8 cellular contexts compared by ENCODE assay signal in the genomic region with DNA sequence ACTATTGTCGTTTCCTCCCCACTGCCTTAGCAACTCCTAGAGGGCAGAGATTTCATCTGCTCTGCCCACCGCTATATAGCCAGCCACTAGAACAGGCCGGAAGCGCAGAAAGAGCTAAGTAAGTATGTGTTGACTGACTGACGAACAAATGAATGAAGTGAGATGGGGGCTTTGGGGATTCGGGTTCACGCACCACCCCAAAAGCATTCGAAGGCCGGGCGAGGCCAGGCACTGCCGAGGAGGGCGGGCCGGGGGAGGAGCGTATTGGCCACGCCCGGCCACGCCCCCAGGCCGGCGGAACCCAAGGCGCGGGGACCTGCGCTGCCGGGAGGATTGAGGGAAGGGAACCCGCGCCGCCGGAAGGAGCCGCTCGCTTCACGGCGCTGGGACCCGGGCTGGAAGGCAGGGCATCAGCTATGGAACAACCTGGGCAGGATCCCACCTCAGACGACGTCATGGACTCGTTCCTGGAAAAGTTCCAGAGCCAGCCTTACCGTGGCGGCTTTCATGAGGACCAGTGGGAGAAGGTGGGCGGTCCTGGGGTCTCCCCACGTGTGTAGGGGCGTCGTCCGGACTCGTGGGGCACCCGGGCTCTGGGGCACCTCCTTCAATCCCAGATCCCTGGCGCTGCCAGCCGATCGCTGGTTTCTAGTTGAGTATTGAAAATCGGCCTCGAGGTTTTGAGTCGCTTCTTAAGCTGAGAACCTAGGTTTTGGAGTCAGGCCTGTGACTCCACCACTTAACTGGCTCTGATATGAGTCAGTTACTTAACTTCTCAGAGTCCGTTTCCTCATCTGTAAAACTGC. TPM values are rescaled to one million over a fixed set of nuclear protein-coding genes. Genes with fewer than 3 reads are reported as not detected.
DNase-seq lines count a peak whose midpoint lies in the region; ATAC-seq lines count a peak whose summit lies in the region.

A gene with protein sequence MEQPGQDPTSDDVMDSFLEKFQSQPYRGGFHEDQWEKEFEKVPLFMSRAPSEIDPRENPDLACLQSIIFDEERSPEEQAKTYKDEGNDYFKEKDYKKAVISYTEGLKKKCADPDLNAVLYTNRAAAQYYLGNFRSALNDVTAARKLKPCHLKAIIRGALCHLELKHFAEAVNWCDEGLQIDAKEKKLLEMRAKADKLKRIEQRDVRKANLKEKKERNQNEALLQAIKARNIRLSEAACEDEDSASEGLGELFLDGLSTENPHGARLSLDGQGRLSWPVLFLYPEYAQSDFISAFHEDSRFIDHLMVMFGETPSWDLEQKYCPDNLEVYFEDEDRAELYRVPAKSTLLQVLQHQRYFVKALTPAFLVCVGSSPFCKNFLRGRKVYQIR (plus strand): TSS at position 369 of the 806 bp plus-strand sequence. CDS start 48 bp downstream, at position 417.

- peak within 1 kb of the TSS; percentile 22 for H3K27ac ChIP-seq in cingulate gyrus (ENCODE audit: low read depth, low read length)
- peak within 1 kb of the TSS; percentile 67 for H3K27ac ChIP-seq in layer of hippocampus (ENCODE audit: low read depth, low read length)

- peak; percentile 95 for ATAC-seq in GM19035 (IDR thresholded peaks at IDR 0.05; ENCODE audit: unreplicated experiment)
- ATAC-seq in HG03342 (IDR thresholded peaks at IDR 0.05; ENCODE audit: unreplicated experiment) = peak; percentile 93

- no peaks in the 10 kb centered on the region for H3K27me3 ChIP-seq in layer of hippocampus (ENCODE audit: control insufficient read depth, insufficient read depth, low read length)

- DNase-seq in AG20443 (ENCODE audit: low spot score) (peak; percentile 99), NCI-H460 (ENCODE audit: extremely low read depth, low read depth) (peak; percentile 64)
- peak; percentile 84 to 85 for DNase-seq in activated CD4-positive, alpha-beta T cell treated with anti-CD3 and anti-CD28 coated beads for 4 hours
- DNase-seq in stimulated activated CD4-positive, alpha-beta T cell treated with anti-CD3 and anti-CD28 coated beads, Interleukin-1b, Interleukin-23, amount 100 ng/mL, for 24 hours (ENCODE audit: low read depth in 4 of 4, low spot score in 1 of 4) = peak; percentile 63 to 78 (median 75)

RNA-seq across cellular contexts. Expression of the gene that starts here (rescaled TPM):
- total RNA-seq in NCI-H460 (2014; rRNA removed; shearing (Covaris generic)) = 20.1 and 27.1 TPM in 2 replicates
- polyA plus RNA-seq in NCI-H460 (2014; cell fraction: nucleus; rRNA removed) = 19.3 and 25.6 TPM in 2 replicates

Comparison
In these comparisons a context has a peak if more than half of its experiments do, and no peak if none do; other contexts are left out.
1. Peak in every context shown above with its lines: DNase-seq, ATAC-seq and H3K27ac ChIP-seq.